ENCODE assay signal across 20 cellular contexts in genomic region chr5:154356958-154357357, GRCh38.
"Had no signal": no experiment of that assay in that cellular context is flagged by ENCODE, and none has a peak within 500 bp of the region (broad histone marks: within the 10 kb centered on the region; RNA-seq: fewer than 3 reads in every experiment).

No MANE protein-coding gene starts in this region.

- H3K27me3 Mint-ChIP-seq: activated B cell treated with CpG ODN at 0.5 μM for 24 hours; activated CD4-positive, alpha-beta memory T cell treated with anti-CD3 and anti-CD28 coated beads for 36 hours; activated naive CD8-positive, alpha-beta T cell treated with anti-CD3 and anti-CD28 coated beads for 36 hours; naive thymus-derived CD8-positive, alpha-beta T cell; T-helper 17 cell had no signal

- H3K36me3 Mint-ChIP-seq: mesothelial cell of epicardium had no signal

- H3K4me3 ChIP-seq: lower lobe of right lung, neural progenitor cell, prostate gland, right atrium auricular region, skin epidermis had no signal

- H3K4me3 Mint-ChIP-seq: activated B cell treated with CpG ODN at 0.5 μM for 24 hours; activated CD4-positive, alpha-beta memory T cell treated with anti-CD3 and anti-CD28 coated beads for 36 hours; activated naive CD8-positive, alpha-beta T cell treated with anti-CD3 and anti-CD28 coated beads for 36 hours; mesothelial cell of epicardium; naive thymus-derived CD8-positive, alpha-beta T cell; neural progenitor cell; T-helper 17 cell had no signal

- H3K4me2 ChIP-seq: neural progenitor cell had no signal

- H3K36me3 ChIP-seq: neural progenitor cell, prostate gland, right atrium auricular region had no signal

- H3K4me1 Mint-ChIP-seq: activated B cell treated with CpG ODN at 0.5 μM for 24 hours had no signal

- DNase-seq: activated B cell treated with CpG ODN at 0.5 μM for 24 hours; activated CD4-positive, alpha-beta memory T cell treated with anti-CD3 and anti-CD28 coated beads for 36 hours; activated CD4-positive, alpha-beta T cell treated with anti-CD3 and anti-CD28 coated beads for 48 hours; activated naive CD4-positive, alpha-beta T cell treated with Interleukin-2 at 50 U/mL for 16 hours; activated naive CD8-positive, alpha-beta T cell treated with anti-CD3 and anti-CD28 coated beads for 36 hours; activated T-cell treated with anti-CD3 and anti-CD28 coated beads, Interleukin-2, amount 50 U/mL, for 48 hours; amygdala; cerebellar nuclear complex; cortex of kidney; lower lobe of right lung; naive thymus-derived CD8-positive, alpha-beta T cell; stimulated activated naive CD8-positive, alpha-beta T cell treated with anti-CD3 and anti-CD28 coated beads, Interleukin-15, Interleukin-2, amounts not matched to agents 100 U/mL and 50 U/mL, for 24 hours; T-helper 17 cell had no signal

- FAIRE-seq: urothelium cell line had no signal

- H2AFZ ChIP-seq: neural progenitor cell had no signal

- H3K9ac ChIP-seq: neural progenitor cell had no signal

- H3K27me3 ChIP-seq: neural progenitor cell, right atrium auricular region had no signal

- H3K27ac ChIP-seq: lower lobe of right lung, neural progenitor cell, prostate gland, right atrium auricular region had no signal

- ATAC-seq: left lobe of liver; lower lobe of right lung; naive thymus-derived CD8-positive, alpha-beta T cell; stimulated activated naive CD8-positive, alpha-beta T cell treated with anti-CD3 and anti-CD28 coated beads, Interleukin-15, Interleukin-2, amounts not matched to agents 100 U/mL and 50 U/mL, for 24 hours; T-helper 17 cell had no signal

- H3K9me3 ChIP-seq: lower lobe of right lung, prostate gland, right atrium auricular region had no signal

- H3K9me3 Mint-ChIP-seq: activated B cell treated with CpG ODN at 0.5 μM for 24 hours; activated CD4-positive, alpha-beta memory T cell treated with anti-CD3 and anti-CD28 coated beads for 36 hours; activated naive CD8-positive, alpha-beta T cell treated with anti-CD3 and anti-CD28 coated beads for 36 hours; mesothelial cell of epicardium; naive thymus-derived CD8-positive, alpha-beta T cell; neural progenitor cell had no signal

- H3K27ac Mint-ChIP-seq: activated B cell treated with CpG ODN at 0.5 μM for 24 hours; activated CD4-positive, alpha-beta memory T cell treated with anti-CD3 and anti-CD28 coated beads for 36 hours; activated naive CD8-positive, alpha-beta T cell treated with anti-CD3 and anti-CD28 coated beads for 36 hours; mesothelial cell of epicardium; naive thymus-derived CD8-positive, alpha-beta T cell; neural progenitor cell; T-helper 17 cell had no signal

- H3K4me1 ChIP-seq: lower lobe of right lung, prostate gland had no signal
